7 cellular contexts compared by ENCODE assay signal in the genomic region with DNA sequence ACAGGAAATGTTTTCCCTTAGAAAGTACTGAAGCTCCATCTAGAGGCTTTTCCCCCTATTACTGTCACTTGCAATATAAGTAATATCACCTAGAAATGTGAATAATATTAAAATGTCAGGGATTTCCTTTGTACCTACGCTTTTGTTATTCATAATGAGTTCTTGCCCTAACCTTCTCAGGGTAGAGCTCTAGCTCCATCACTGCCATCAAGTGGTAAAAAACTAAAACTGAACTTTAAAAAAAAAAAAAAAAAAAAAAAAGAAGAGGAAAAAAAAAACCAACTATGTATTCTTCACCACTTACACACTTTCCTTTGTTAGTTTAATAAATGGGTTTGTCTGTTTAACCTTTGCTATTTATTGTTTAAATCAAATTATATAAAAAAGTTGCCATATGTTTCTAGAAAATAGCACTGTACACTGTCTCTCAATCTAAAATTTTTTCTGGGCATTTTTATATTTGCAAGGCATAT. TPM values are rescaled to one million over a fixed set of nuclear protein-coding genes. Genes with fewer than 3 reads are reported as not detected.
DNase-seq lines count a peak whose midpoint lies in the region; ATAC-seq and TF ChIP-seq lines count a peak whose summit lies in the region.

No MANE protein-coding gene starts in this region.

- dilution Hi-C loops in mammary epithelial cell (cut with HindIII; ENCODE audit: low sequenced_read_pairs) = no loop called here

- TF ChIP-seq CTCF in HFF-Myc (IDR thresholded peaks at IDR 0.05; ENCODE audit: low read depth, low read length, missing control alignments) (peak; percentile 35), mammary epithelial cell (conservative IDR thresholded peaks at IDR 0.05 in 1 of 2, IDR thresholded peaks at IDR 0.05 in 1 of 2; ENCODE audit: extremely low read depth in 1 of 2, insufficient read depth in 1 of 2, low read depth in 1 of 2, low read length in 2 of 2) (peak; percentile 38 to 61), left lung (IDR thresholded peaks at IDR 0.05) (peak in 1 of 2 donors; percentile 13)

- no TSS peak for BruUV-seq in mammary epithelial cell (replicated peaks; lab: Mats Ljungman, UMichigan)

- H3K4me1 ChIP-seq in mammary epithelial cell (ENCODE audit: insufficient read depth, low read length) (no peaks in the 10 kb centered on the region), left lung (peaks cover 0 to 17% of the 10 kb centered on the region in 2 donors)

- intact Hi-C loops in mammary epithelial cell (cut with micrococcal nuclease) (loop anchor here (1.0 to 10.0 kb wide), 7 partner anchors 221 to 1099 kb away; partner anchors contain the start of gene MLLT10), left lung (cut with DNase I) (no loop called here)

- H3K27ac ChIP-seq in mammary epithelial cell (ENCODE audit: insufficient read depth, low read depth, low read length) (no peak overlapping the region), left lung (no peak overlapping the region)

- peaks cover 13% of the 10 kb centered on the region for H3K79me2 ChIP-seq in mammary epithelial cell (ENCODE audit: insufficient read depth, low read length)

- H3K9me3 ChIP-seq in mammary epithelial cell (replicated peaks; ENCODE audit: insufficient read depth, low read length) (no peaks in the 10 kb centered on the region), left lung (no peaks in the 10 kb centered on the region)

- DNase-seq in GM04504 (ENCODE audit: low read depth) (peak; percentile 20), HFF-Myc (ENCODE audit: extremely low read depth, low read depth) (no peak), NCI-H226 (peak; percentile 61), mammary epithelial cell (peak; percentile 64), left lung (no peak), NCI-H524 treated with DMSO at 0.1 percent for 48 hours (lab: John Stamatoyannopoulos, UW) (no peak)
- no peak for DNase-seq in stimulated activated CD8-positive, alpha-beta memory T cell treated with anti-CD3 and anti-CD28 coated beads, Interleukin-4, amount 100 ng/mL, for 48 hours

- no peak overlapping the region for H3K4me2 ChIP-seq in mammary epithelial cell (ENCODE audit: insufficient read depth, low read depth, low read length)

- no peak overlapping the region for H3K4me3 ChIP-seq in HFF-Myc (replicated peaks; ENCODE audit: low read depth, low read length)
- H3K4me3 ChIP-seq in mammary epithelial cell (replicated peaks in 1 of 3; ENCODE audit: insufficient read depth in 1 of 3, low read depth in 2 of 3, low read length in 3 of 3) = no peak overlapping the region
- H3K4me3 ChIP-seq in left lung = no peak overlapping the region

- H4K20me1 ChIP-seq in mammary epithelial cell (ENCODE audit: insufficient read depth, low read length) = no peaks in the 10 kb centered on the region

- H3K27me3 ChIP-seq in mammary epithelial cell (ENCODE audit: insufficient read depth, low read length) = no peaks in the 10 kb centered on the region
- no peaks in the 10 kb centered on the region for H3K27me3 ChIP-seq in left lung

- no peak overlapping the region for H2AFZ ChIP-seq in mammary epithelial cell (ENCODE audit: low read depth, low read length)

- WGBS in mammary epithelial cell (ENCODE audit: low coverage, missing lambda C conversion rate) = 0% methylated on average over 1 of the region's 1 CpG

- CTCF ChIA-PET in mammary epithelial cell (lab: Charles Lee; ENCODE audit: low non-redundant PET) = interaction anchor here (0.6 to 0.7 kb wide), 5 partner anchors 16 to 874 kb away, joined by 3 to 35 read pairs (median 8); partner anchors contain the start of gene MLLT10

- H3K9ac ChIP-seq in mammary epithelial cell (ENCODE audit: insufficient read depth, low read length) = no peak overlapping the region

- ATAC-seq in left lung = peak; percentile 70

- in situ Hi-C loops in mammary epithelial cell (cut with MboI; ENCODE audit: low sequenced_read_pairs in 2 of 2) = loop anchor here in 1 of 2 donors (25.0 kb wide), 1 partner anchor 441 kb away; no protein-coding TSS in a partner anchor

- no peaks in the 10 kb centered on the region for H3K36me3 ChIP-seq in mammary epithelial cell (ENCODE audit: insufficient read depth, low read length)
- H3K36me3 ChIP-seq in left lung = no peaks in the 10 kb centered on the region

RNA-seq across cellular contexts. Expression of gene DNAJC1, which starts 49.9 kb away (rescaled TPM):
- total RNA-seq in mammary epithelial cell (10 to 100 TPM; 33.0 to 56.5 TPM), left lung (10 to 100 TPM; 36.6 to 40.9 TPM)
- 18.2 TPM for polyA plus RNA-seq in mammary epithelial cell
- polyA minus RNA-seq in mammary epithelial cell = 3.8 TPM

Comparison
In these comparisons a context has a peak if more than half of its experiments do, and no peak if none do; other contexts are left out.
1. DNase-seq: peak in GM04504 (single experiment), NCI-H226 (single experiment) and mammary epithelial cell (single experiment); none in HFF-Myc (single experiment), left lung (0 of 2), NCI-H524 treated with DMSO at 0.1 percent for 48 hours (single experiment) and stimulated activated CD8-positive, alpha-beta memory T cell treated with anti-CD3 and anti-CD28 coated beads, Interleukin-4, amount 100 ng/mL, for 48 hours (single experiment).